In genomic region chr6:42046491-42047219, GRCh38 we compare ENCODE assay signal across 9 cellular contexts. TPM values are rescaled to one million over a fixed set of nuclear protein-coding genes. Genes with fewer than 3 reads are reported as not detected.
DNase-seq lines count a peak whose midpoint lies in the region; ATAC-seq, FAIRE-seq and TF ChIP-seq lines count a peak whose summit lies in the region.
"Had no signal": no experiment of that assay in that cellular context is flagged by ENCODE, and none has a peak within 500 bp of the region (broad histone marks: within the 10 kb centered on the region; RNA-seq: fewer than 3 reads in every experiment).

No MANE protein-coding gene starts in this region.

- no peak for TF ChIP-seq CTCF in Caco-2 (IDR thresholded peaks at IDR 0.05; ENCODE audit: insufficient read depth in 1 of 2, low read depth in 1 of 2, low read length in 1 of 2, severe bottlenecking in 1 of 2, unreplicated experiment in 1 of 2)
- no peak for TF ChIP-seq CTCF in SK-N-SH (IDR thresholded peaks at IDR 0.05)
- no peak for TF ChIP-seq CTCF in endothelial cell of umbilical vein (IDR thresholded peaks at IDR 0.05; ENCODE audit: extremely low read depth in 1 of 2, insufficient read depth in 1 of 2, low read depth in 1 of 2, low read length in 2 of 2)

- dilution Hi-C loops in endothelial cell of umbilical vein (cut with MboI; ENCODE audit: extremely low pct_ligation_motif_present, low sequenced_read_pairs) = no loop called here

- H3F3A ChIP-seq in SK-N-SH (replicated peaks; ENCODE audit: insufficient read depth) = peaks cover 9% of the 10 kb centered on the region

- H3K4me1 ChIP-seq in Caco-2 (peaks cover 21% of the 10 kb centered on the region), SK-N-SH (ENCODE audit: control insufficient read depth in 1 of 2, insufficient read depth in 2 of 2, low read depth in 1 of 2, low read length in 1 of 2) (peaks cover 11 to 13% of the 10 kb centered on the region in 2 experiments; a peak in 2 of 4 replicates), endothelial cell of umbilical vein (ENCODE audit: control insufficient read depth, extremely low read depth, insufficient read depth, low read length) (peaks cover 47% of the 10 kb centered on the region)

- intact Hi-C loops in Caco-2 (cut with micrococcal nuclease; ENCODE audit: unreplicated experiment) (no loop called here), endothelial cell of umbilical vein (cut with micrococcal nuclease) (no loop called here)

- H3K4me3 ChIP-seq in Caco-2 (ENCODE audit: low read depth, low read length) (no peak overlapping the region), SK-N-SH (ENCODE audit: low read depth in 2 of 2, low read length in 1 of 2) (no peak overlapping the region), endothelial cell of umbilical vein (replicated peaks in 1 of 3; ENCODE audit: insufficient read depth in 1 of 3, low read depth in 1 of 3, low read length in 3 of 3) (no peak overlapping the region)

- WGBS in SK-N-SH (ENCODE audit: low lambda C conversion rate) = 86% methylated on average over 12 of the region's 12 CpGs

- no peak overlapping the region for H3K27ac ChIP-seq in SK-N-SH (ENCODE audit: low read depth in 2 of 2, low read length in 1 of 2)
- H3K27ac ChIP-seq in endothelial cell of umbilical vein (ENCODE audit: insufficient read depth, low read depth, low read length) = no peak overlapping the region

- BruUV-seq in Caco-2 (replicated peaks; lab: Mats Ljungman, UMichigan) = no TSS peak
- no TSS peak for BruUV-seq in endothelial cell of umbilical vein (replicated peaks; lab: Mats Ljungman, UMichigan)

- CTCF ChIA-PET in Caco-2 (lab: Charles Lee) (interaction anchor here (1.0 kb wide), 1 partner anchor 126 kb away, joined by 4 read pairs; the partner anchor contains the start of genes BYSL and MED20), SK-N-SH (lab: Yijun Ruan, JAX) (interaction anchor here (0.6 to 9.1 kb wide), 8 partner anchors 29 to 417 kb away, joined by 3 to 118 read pairs (median 6); partner anchors contain the start of genes BYSL, CCND3, MED20 and PRICKLE4), endothelial cell of umbilical vein (lab: Charles Lee) (interaction anchor here (0.6 to 8.1 kb wide), 6 partner anchors 110 to 264 kb away, joined by 4 to 149 read pairs (median 59); partner anchors contain the start of genes MED20 and TOMM6)

- no peak overlapping the region for H2AFZ ChIP-seq in SK-N-SH (ENCODE audit: low read depth)
- H2AFZ ChIP-seq in endothelial cell of umbilical vein (ENCODE audit: low read depth, low read length) = no peak overlapping the region

- POLR2A ChIA-PET in Caco-2 (lab: Charles Lee) = interaction anchor here (0.6 kb wide), 1 partner anchor 142 kb away, joined by 3 read pairs; no protein-coding TSS in a partner anchor
- POLR2A ChIA-PET in SK-N-SH (lab: Yijun Ruan, JAX) = no interaction called here
- POLR2A ChIA-PET in endothelial cell of umbilical vein (lab: Charles Lee) = no interaction called here

- no peak for TF ChIP-seq RAD21 in SK-N-SH (IDR thresholded peaks at IDR 0.05; ENCODE audit: low read length)

- H3K27me3 ChIP-seq in Caco-2 (replicated peaks; ENCODE audit: control insufficient read depth, insufficient read depth, low read length) = no peaks in the 10 kb centered on the region
- H3K27me3 ChIP-seq in SK-N-SH (ENCODE audit: insufficient read depth) = no peaks in the 10 kb centered on the region
- H3K27me3 ChIP-seq in endothelial cell of umbilical vein (ENCODE audit: control insufficient read depth in 2 of 2, insufficient read depth in 2 of 2, low read length in 2 of 2) = no peaks in the 10 kb centered on the region

- DNase-seq in Caco-2 (no peak), SK-N-SH (no peak), endothelial cell of umbilical vein (ENCODE audit: low read depth, low spot score) (peak; percentile 36), pons (ENCODE audit: low spot score) (peak; percentile 15), left lobe of liver (ENCODE audit: low spot score) (no peak), NCI-H1105 (lab: John Stamatoyannopoulos, UW) (no peak)
- DNase-seq: MM.1S had no signal

- no peaks in the 10 kb centered on the region for H3K9me3 Mint-ChIP-seq in Caco-2 (ENCODE audit: unreplicated experiment)

- no peaks in the 10 kb centered on the region for H3K9me2 ChIP-seq in SK-N-SH

- no peak for TF ChIP-seq EP300 in SK-N-SH (IDR thresholded peaks at IDR 0.05; ENCODE audit: borderline replicate concordance in 1 of 2, low read depth in 1 of 2, low read length in 1 of 2)

- ATAC-seq in left lobe of liver = no peak
- ATAC-seq in HG02870 (IDR thresholded peaks at IDR 0.05; ENCODE audit: unreplicated experiment) = no peak
- no peak for ATAC-seq in HG02642 (IDR thresholded peaks at IDR 0.05; ENCODE audit: poor library complexity, unreplicated experiment)

- no peaks in the 10 kb centered on the region for H3K36me3 ChIP-seq in Caco-2 (ENCODE audit: control insufficient read depth, insufficient read depth, low read length)
- peaks cover 0 to 2% of the 10 kb centered on the region in 2 experiments for H3K36me3 ChIP-seq in SK-N-SH (replicated peaks in 1 of 2; ENCODE audit: control insufficient read depth in 1 of 2, insufficient read depth in 2 of 2, low read length in 1 of 2)
- no peaks in the 10 kb centered on the region for H3K36me3 ChIP-seq in endothelial cell of umbilical vein (ENCODE audit: control insufficient read depth in 2 of 2, extremely low read depth in 1 of 2, insufficient read depth in 2 of 2, low read length in 2 of 2)

- H4K20me1 ChIP-seq in SK-N-SH (ENCODE audit: insufficient read depth) = no peaks in the 10 kb centered on the region
- no peaks in the 10 kb centered on the region for H4K20me1 ChIP-seq in endothelial cell of umbilical vein (replicated peaks; ENCODE audit: control insufficient read depth, extremely low read depth, insufficient read depth, low read length)

- H3K9me3 ChIP-seq in Caco-2 (no peaks in the 10 kb centered on the region), SK-N-SH (no peaks in the 10 kb centered on the region), endothelial cell of umbilical vein (replicated peaks; ENCODE audit: control insufficient read depth, insufficient read depth, low read length) (no peaks in the 10 kb centered on the region)

- peaks cover 14% of the 10 kb centered on the region for H3K36me3 Mint-ChIP-seq in Caco-2 (ENCODE audit: insufficient read depth, unreplicated experiment)

- H3K4me3 Mint-ChIP-seq in Caco-2 (ENCODE audit: unreplicated experiment) = peak overlapping the region; percentile 26

- no peak for TF ChIP-seq POLR2A in endothelial cell of umbilical vein (IDR thresholded peaks at IDR 0.05; ENCODE audit: low read depth, low read length)

- H3K79me2 ChIP-seq in SK-N-SH (ENCODE audit: insufficient read depth) (peaks cover 6% of the 10 kb centered on the region; the same call in 1 of the 2 replicates), endothelial cell of umbilical vein (ENCODE audit: control insufficient read depth, insufficient read depth, low read length) (peaks cover 4% of the 10 kb centered on the region)

- H3K27ac Mint-ChIP-seq in Caco-2 (ENCODE audit: unreplicated experiment) = no peak overlapping the region

- H3K27me3 Mint-ChIP-seq in Caco-2 (ENCODE audit: insufficient read depth, unreplicated experiment) = no peaks in the 10 kb centered on the region

- peak; percentile 33 for FAIRE-seq in endothelial cell of umbilical vein (lab: Jason Lieb, UNC)

- H3K9me1 ChIP-seq in endothelial cell of umbilical vein (replicated peaks; ENCODE audit: control insufficient read depth, extremely low read depth, insufficient read depth, low read length) = no peaks in the 10 kb centered on the region

- H3K9ac ChIP-seq in SK-N-SH (no peak overlapping the region), endothelial cell of umbilical vein (replicated peaks; ENCODE audit: extremely low read depth, insufficient read depth, low read length) (no peak overlapping the region)

- peaks cover 9% of the 10 kb centered on the region for H3K4me1 Mint-ChIP-seq in Caco-2 (ENCODE audit: low read depth, unreplicated experiment)

- H3K4me2 ChIP-seq in SK-N-SH (peak overlapping the region; percentile 51; the same call in 1 of the 2 replicates), endothelial cell of umbilical vein (ENCODE audit: insufficient read depth, low read length) (no peak overlapping the region)

TF ChIP-seq in endothelial cell of umbilical vein, 7 proteins besides CTCF, POLR2A, EP300 and RAD21:
- TF ChIP-seq JUN (IDR thresholded peaks at IDR 0.05; ENCODE audit: borderline replicate concordance, insufficient read depth, insufficient read length, low read depth) (no peak), MAX (IDR thresholded peaks at IDR 0.05; ENCODE audit: insufficient read depth, insufficient read length) (no peak), MYC (IDR thresholded peaks at IDR 0.05; ENCODE audit: low read depth, low read length) (no peak), FOS (IDR thresholded peaks at IDR 0.05; ENCODE audit: borderline replicate concordance, insufficient read depth, low read length) (no peak), EZH2 (IDR thresholded peaks at IDR 0.05; ENCODE audit: borderline replicate concordance, low read depth, low read length, severe bottlenecking) (no peak), POLR2AphosphoS5 (IDR thresholded peaks at IDR 0.05; ENCODE audit: insufficient read depth, low read depth, low read length) (no peak), GATA2 (IDR thresholded peaks at IDR 0.05; ENCODE audit: insufficient read depth, insufficient read length, low read depth, low read length) (no peak)

RNA-seq across cellular contexts. Expression of gene TAF8, which starts 3.7 kb away (rescaled TPM):
- total RNA-seq in Caco-2 (2022) (35.0 and 37.7 TPM in 2 replicates), endothelial cell of umbilical vein (32.4 and 32.9 TPM in 2 replicates), left lobe of liver (13.1 TPM)
- polyA plus RNA-seq in SK-N-SH (2012; rRNA removed) (21.7 and 27.8 TPM in 2 replicates), endothelial cell of umbilical vein (45.4 and 49.8 TPM in 2 replicates)
- 16.9 and 17.1 TPM in 2 replicates for polyA plus RNA-seq in SK-N-SH (2012; cell fraction: cytosol; rRNA removed)
- polyA plus RNA-seq in SK-N-SH (2012; cell fraction: nucleus; rRNA removed) = 24.3 and 33.4 TPM in 2 replicates
- 45.1 and 47.3 TPM in 2 replicates for polyA plus RNA-seq in endothelial cell of umbilical vein (2011; cell fraction: cytosol; rRNA removed)
- 41.5 and 43.5 TPM in 2 replicates for polyA plus RNA-seq in endothelial cell of umbilical vein (2011; cell fraction: nucleus; rRNA removed)
- 14.6 and 18.3 TPM in 2 replicates for polyA plus RNA-seq in endothelial cell of umbilical vein (2012)
- 68.3 and 98.7 TPM in 2 replicates for polyA minus RNA-seq in endothelial cell of umbilical vein
- polyA minus RNA-seq in endothelial cell of umbilical vein (2011; cell fraction: cytosol; rRNA and poly(A)+ RNA removed) = 11.0 TPM
- polyA minus RNA-seq in endothelial cell of umbilical vein (2011; cell fraction: nucleus; rRNA and poly(A)+ RNA removed) = 36.4 and 40.0 TPM in 2 replicates

Comparison
In these comparisons a context has a peak if more than half of its experiments do, and no peak if none do; other contexts are left out.
1. DNase-seq: peak in endothelial cell of umbilical vein (single experiment) and pons (single experiment); none in Caco-2 (0 of 2), SK-N-SH (single experiment), left lobe of liver (single experiment) and NCI-H1105 (single experiment).